ENCODE assay signal across 15 cellular contexts in the genomic region with DNA sequence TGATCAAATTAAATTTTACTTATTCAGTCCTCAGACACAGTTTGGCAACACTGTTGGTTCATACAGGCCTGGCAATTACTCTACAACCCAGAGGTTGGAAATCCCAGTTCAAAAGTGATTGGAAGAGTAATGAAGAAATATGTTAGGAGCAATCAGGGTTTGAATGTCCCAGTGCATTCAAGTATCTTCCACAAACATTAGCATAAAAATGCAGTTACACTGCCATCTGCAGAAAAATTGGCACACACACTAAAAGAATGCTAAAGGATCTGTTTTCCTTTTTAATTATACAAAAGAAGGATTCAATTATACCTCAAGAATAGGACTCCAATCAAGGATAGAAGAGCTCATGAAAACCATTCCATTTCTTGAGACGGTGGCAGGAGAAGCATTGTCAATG.
DNase-seq lines count a peak whose midpoint lies in the region; ATAC-seq, FAIRE-seq and TF ChIP-seq lines count a peak whose summit lies in the region.
"Had no signal": no experiment of that assay in that cellular context is flagged by ENCODE, and none has a peak within 500 bp of the region (broad histone marks: within the 10 kb centered on the region; RNA-seq: fewer than 3 reads in every experiment).

No MANE protein-coding gene starts in this region.

- CTCF ChIA-PET in HEK293T (lab: Yijun Ruan, JAX): no interaction called here

- POLR2A ChIA-PET in HEK293T (lab: Yijun Ruan, JAX): no interaction called here

- DNase-seq in A172 (ENCODE audit: low spot score) (peak; percentile 11), ELR (ENCODE audit: low read depth) (peak; percentile 43), NCI-H460 (ENCODE audit: extremely low read depth, low read depth) (peak; percentile 16), bronchial epithelial cell (ENCODE audit: low read depth) (peak; percentile 39), aorta (no peak), mesothelial cell of epicardium (ENCODE audit: low spot score in 2 of 2, unreplicated experiment in 2 of 2) (no peak), HEK293T (ENCODE audit: extremely low spot score) (no peak)
- DNase-seq: activated CD8-positive, alpha-beta T cell treated with anti-CD3 and anti-CD28 coated beads, Interleukin-2, amount 10 ng/mL, durations not matched to agents 7 days and 5 days; cerebellar nuclear complex; mesenchymal stem cell; retina had no signal

- no peaks in the 10 kb centered on the region for H3K36me3 Mint-ChIP-seq in mesothelial cell of epicardium

- TF ChIP-seq CTCF in bronchial epithelial cell (IDR thresholded peaks at IDR 0.05; ENCODE audit: insufficient read depth, low read length, severe bottlenecking) (no peak), mesothelial cell of epicardium (IDR thresholded peaks at IDR 0.05; ENCODE audit: unreplicated experiment) (no peak)

- 83 to 85% methylated on average over 1 of the region's 1 CpG for WGBS in aorta, 2 donors

- H3K4me1 Mint-ChIP-seq in mesothelial cell of epicardium: no peaks in the 10 kb centered on the region
- H3K4me1 Mint-ChIP-seq: activated T-helper 17 cell treated with anti-CD3 and anti-CD28 coated beads, Interleukin-2, amount 50 U/mL, for 72 hours had no signal

- no peaks in the 10 kb centered on the region for H3K9me3 ChIP-seq in aorta (ENCODE audit: control insufficient read depth, low read length)
- H3K9me3 ChIP-seq: vagina had no signal

- no peaks in the 10 kb centered on the region for H3K9me3 Mint-ChIP-seq in mesothelial cell of epicardium
- H3K9me3 Mint-ChIP-seq: activated T-helper 17 cell treated with anti-CD3 and anti-CD28 coated beads, Interleukin-2, amount 50 U/mL, for 72 hours; neural crest cell had no signal

- ATAC-seq in aorta (ENCODE audit: low FRiP score) (no peak), HG03097 (IDR thresholded peaks at IDR 0.05; ENCODE audit: low FRiP score, unreplicated experiment) (no peak)
- ATAC-seq: activated CD8-positive, alpha-beta T cell treated with anti-CD3 and anti-CD28 coated beads, Interleukin-2, amount 10 ng/mL, durations not matched to agents 7 days and 5 days; activated T-helper 17 cell treated with anti-CD3 and anti-CD28 coated beads, Interleukin-2, amount 50 U/mL, for 72 hours had no signal

- intact Hi-C loops in aorta (cut with DNase I): no loop called here

- H3K36me3 ChIP-seq in bronchial epithelial cell (ENCODE audit: control insufficient read depth, insufficient read depth, low read length) (no peaks in the 10 kb centered on the region), aorta (ENCODE audit: control insufficient read depth in 1 of 2, insufficient read depth in 2 of 2, low read length in 1 of 2) (no peaks in the 10 kb centered on the region)
- H3K36me3 ChIP-seq: vagina had no signal

- H3K27me3 ChIP-seq in bronchial epithelial cell (ENCODE audit: control insufficient read depth, insufficient read depth, low read length): no peaks in the 10 kb centered on the region
- no peaks in the 10 kb centered on the region for H3K27me3 ChIP-seq in aorta (ENCODE audit: control insufficient read depth in 1 of 2, insufficient read depth in 2 of 2, low read length in 1 of 2)
- H3K27me3 ChIP-seq: vagina had no signal

- no peak overlapping the region for H3K4me3 Mint-ChIP-seq in mesothelial cell of epicardium
- H3K4me3 Mint-ChIP-seq: activated CD8-positive, alpha-beta T cell treated with anti-CD3 and anti-CD28 coated beads, Interleukin-2, amount 10 ng/mL, durations not matched to agents 7 days and 5 days; activated T-helper 17 cell treated with anti-CD3 and anti-CD28 coated beads, Interleukin-2, amount 50 U/mL, for 72 hours; neural crest cell had no signal

- no peak overlapping the region for H3K27ac Mint-ChIP-seq in mesothelial cell of epicardium
- H3K27ac Mint-ChIP-seq: activated CD8-positive, alpha-beta T cell treated with anti-CD3 and anti-CD28 coated beads, Interleukin-2, amount 10 ng/mL, durations not matched to agents 7 days and 5 days; activated T-helper 17 cell treated with anti-CD3 and anti-CD28 coated beads, Interleukin-2, amount 50 U/mL, for 72 hours had no signal

- H3K27me3 Mint-ChIP-seq in mesothelial cell of epicardium (ENCODE audit: low read depth): peaks cover 5% of the 10 kb centered on the region
- H3K27me3 Mint-ChIP-seq: activated T-helper 17 cell treated with anti-CD3 and anti-CD28 coated beads, Interleukin-2, amount 50 U/mL, for 72 hours had no signal

- FAIRE-seq in bronchial epithelial cell (lab: Jason Lieb, UNC): no peak

- H3K4me3 ChIP-seq in bronchial epithelial cell (ENCODE audit: low read depth, low read length) (no peak overlapping the region), aorta (ENCODE audit: low read length in 2 of 2) (no peak overlapping the region)
- H3K4me3 ChIP-seq: vagina had no signal

- H3K4me1 ChIP-seq in aorta (ENCODE audit: control insufficient read depth in 1 of 2, insufficient read depth in 2 of 2, low read length in 2 of 2): no peaks in the 10 kb centered on the region
- H3K4me1 ChIP-seq: vagina had no signal

- H3K27ac ChIP-seq in aorta (ENCODE audit: low read depth in 1 of 2, low read length in 2 of 2): no peak overlapping the region
- H3K27ac ChIP-seq: vagina had no signal

TF ChIP-seq in HEK293T, 16 proteins besides CTCF, POLR2A, EP300 and RAD21:
- no peak for TF ChIP-seq HDGF (IDR thresholded peaks at IDR 0.05; ENCODE audit: borderline replicate concordance)
- TF ChIP-seq, protein P1, sequence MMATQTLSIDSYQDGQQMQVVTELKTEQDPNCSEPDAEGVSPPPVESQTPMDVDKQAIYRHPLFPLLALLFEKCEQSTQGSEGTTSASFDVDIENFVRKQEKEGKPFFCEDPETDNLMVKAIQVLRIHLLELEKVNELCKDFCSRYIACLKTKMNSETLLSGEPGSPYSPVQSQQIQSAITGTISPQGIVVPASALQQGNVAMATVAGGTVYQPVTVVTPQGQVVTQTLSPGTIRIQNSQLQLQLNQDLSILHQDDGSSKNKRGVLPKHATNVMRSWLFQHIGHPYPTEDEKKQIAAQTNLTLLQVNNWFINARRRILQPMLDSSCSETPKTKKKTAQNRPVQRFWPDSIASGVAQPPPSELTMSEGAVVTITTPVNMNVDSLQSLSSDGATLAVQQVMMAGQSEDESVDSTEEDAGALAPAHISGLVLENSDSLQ (IDR thresholded peaks at IDR 0.05): no peak
- TF ChIP-seq FOXK2 (IDR thresholded peaks at IDR 0.05): no peak
- no peak for TF ChIP-seq TARDBP (IDR thresholded peaks at IDR 0.05)
- TF ChIP-seq FOXM1 (IDR thresholded peaks at IDR 0.05; ENCODE audit: borderline replicate concordance): no peak
- TF ChIP-seq NFRKB (IDR thresholded peaks at IDR 0.05): no peak

Comparison
In these comparisons a context has a peak if more than half of its experiments do, and no peak if none do; other contexts are left out.
1. DNase-seq: peak in A172 (single experiment), ELR (single experiment), NCI-H460 (single experiment) and bronchial epithelial cell (single experiment); none in aorta (0 of 2), mesothelial cell of epicardium (0 of 2) and HEK293T (single experiment).